Comparison of ENCODE assay signal across 14 cellular contexts in genomic region chr12:104181313-104181712, GRCh38. TPM values are rescaled to one million over a fixed set of nuclear protein-coding genes. Genes with fewer than 3 reads are reported as not detected.
A peak's percentile ranks its signal among the peaks of the same experiment; 100 is the strongest.
DNase-seq lines count a peak whose midpoint lies in the region; ATAC-seq and TF ChIP-seq lines count a peak whose summit lies in the region.
"Had no signal": no experiment of that assay in that cellular context is flagged by ENCODE, and none has a peak within 500 bp of the region (broad histone marks: within the 10 kb centered on the region; RNA-seq: fewer than 3 reads in every experiment).

No MANE protein-coding gene starts in this region.

- DNase-seq in astrocyte of the hippocampus (ENCODE audit: low read depth, low spot score) (peak; percentile 66), skeletal muscle cell (ENCODE audit: low read depth) (peak; percentile 64), DMS153 treated with DMSO at 0.1 percent for 48 hours (lab: John Stamatoyannopoulos, UW; ENCODE audit: unreplicated experiment) (no peak), NCI-H1694 (lab: John Stamatoyannopoulos, UW) (no peak), T-helper 9 cell (no peak), CD1c-positive myeloid dendritic cell (ENCODE audit: extremely low spot score) (no peak)
- DNase-seq: NCI-H1092 treated with DMSO at 0.1 percent for 48 hours; NCI-H69; SJCRH30; stimulated activated naive CD4-positive, alpha-beta T cell had no signal

- H3K27me3 ChIP-seq in gastroesophageal sphincter: no peaks in the 10 kb centered on the region
- H3K27me3 ChIP-seq: cardiac muscle cell, SJCRH30 had no signal

- H3K4me3 ChIP-seq in HEK293 (ENCODE audit: low read depth, low read length) (no peak overlapping the region), gastroesophageal sphincter (no peak overlapping the region), skeletal muscle cell (ENCODE audit: low read depth, low read length) (no peak overlapping the region)
- H3K4me3 ChIP-seq: cardiac muscle cell, SJCRH30 had no signal

- H3K36me3 ChIP-seq in HEK293 (ENCODE audit: control insufficient read depth in 2 of 2, insufficient read depth in 1 of 2, low read length in 2 of 2) (no peaks in the 10 kb centered on the region), gastroesophageal sphincter (no peaks in the 10 kb centered on the region)
- H3K36me3 ChIP-seq: cardiac muscle cell, SJCRH30 had no signal

- no peak for TF ChIP-seq POLR2A in gastroesophageal sphincter (IDR thresholded peaks at IDR 0.05)

- H3K9me3 ChIP-seq in HEK293 (ENCODE audit: control insufficient read depth, insufficient read depth, low read depth, low read length) (no peaks in the 10 kb centered on the region), gastroesophageal sphincter (peaks cover 0 to 13% (median 0%) of the 10 kb centered on the region in 3 donors)
- H3K9me3 ChIP-seq: SJCRH30 had no signal

- CTCF ChIA-PET in HEK293 (lab: Yijun Ruan, JAX): no interaction called here

- H3K27ac ChIP-seq in HEK293 (ENCODE audit: extremely low read depth, low read depth, low read length): no peak overlapping the region
- peak overlapping the region; percentile 62 to 86 (median 84) for H3K27ac ChIP-seq in gastroesophageal sphincter
- H3K27ac ChIP-seq: cardiac muscle cell, foreskin keratinocyte, SJCRH30 had no signal

- no peak for TF ChIP-seq EP300 in gastroesophageal sphincter (IDR thresholded peaks at IDR 0.05)

- TF ChIP-seq CTCF in HEK293 (tag by site-specific recombination; IDR thresholded peaks at IDR 0.05) (no peak), gastroesophageal sphincter (IDR thresholded peaks at IDR 0.05) (no peak)

- WGBS in gastroesophageal sphincter (ENCODE audit: low coverage in 1 of 2), 2 donors: 18 to 60% methylated on average over 1 to 4 of the region's 4 CpGs

- ATAC-seq in gastroesophageal sphincter: no peak
- ATAC-seq: foreskin keratinocyte had no signal

- POLR2A ChIA-PET in HEK293 (lab: Yijun Ruan, JAX): no interaction called here

- H3K4me1 ChIP-seq in HEK293 (ENCODE audit: control insufficient read depth, insufficient read depth, low read length): 0 out of 2 replicates have a peak, but pooled peaks cover 5% of the 10 kb centered on the region
- peaks cover 25 to 81% (median 42%) of the 10 kb centered on the region in 3 donors for H3K4me1 ChIP-seq in gastroesophageal sphincter
- H3K4me1 ChIP-seq: foreskin keratinocyte, SJCRH30 had no signal

TF ChIP-seq in HEK293, 187 proteins besides CTCF, POLR2A, EP300 and RAD21:
- TF ChIP-seq ZNF16 (tag by site-specific recombination; IDR thresholded peaks at IDR 0.05; ENCODE audit: low read depth): peak; percentile 53; the same call in 1 of the 2 replicates
- peak; percentile 58; the same call in 1 of the 2 replicates for TF ChIP-seq ZBTB17 (tag by site-specific recombination; IDR thresholded peaks at IDR 0.05)
- TF ChIP-seq ZNF398 (tag by site-specific recombination; IDR thresholded peaks at IDR 0.05): peak; percentile 60
- 0 out of 2 replicates have a peak, but pooled peaks have one; percentile 27 for TF ChIP-seq ZNF24 (tag by site-specific recombination; IDR thresholded peaks at IDR 0.05)
- TF ChIP-seq, protein P1, sequence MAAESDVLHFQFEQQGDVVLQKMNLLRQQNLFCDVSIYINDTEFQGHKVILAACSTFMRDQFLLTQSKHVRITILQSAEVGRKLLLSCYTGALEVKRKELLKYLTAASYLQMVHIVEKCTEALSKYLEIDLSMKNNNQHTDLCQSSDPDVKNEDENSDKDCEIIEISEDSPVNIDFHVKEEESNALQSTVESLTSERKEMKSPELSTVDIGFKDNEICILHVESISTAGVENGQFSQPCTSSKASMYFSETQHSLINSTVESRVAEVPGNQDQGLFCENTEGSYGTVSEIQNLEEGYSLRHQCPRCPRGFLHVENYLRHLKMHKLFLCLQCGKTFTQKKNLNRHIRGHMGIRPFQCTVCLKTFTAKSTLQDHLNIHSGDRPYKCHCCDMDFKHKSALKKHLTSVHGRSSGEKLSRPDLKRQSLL (tag by site-specific recombination; IDR thresholded peaks at IDR 0.05): peak; percentile 22; the same call in 1 of the 2 replicates
- TF ChIP-seq ZNF248 (tag by site-specific recombination; IDR thresholded peaks at IDR 0.05): no peak
- peak; percentile 89 for TF ChIP-seq ATF2 (tag by site-specific recombination; IDR thresholded peaks at IDR 0.05; ENCODE audit: low read depth)
- peak; percentile 70 for TF ChIP-seq ZNF629 (tag by site-specific recombination; IDR thresholded peaks at IDR 0.05)
- TF ChIP-seq WT1 (tag by site-specific recombination; IDR thresholded peaks at IDR 0.05): no peak
- TF ChIP-seq, protein P2, sequence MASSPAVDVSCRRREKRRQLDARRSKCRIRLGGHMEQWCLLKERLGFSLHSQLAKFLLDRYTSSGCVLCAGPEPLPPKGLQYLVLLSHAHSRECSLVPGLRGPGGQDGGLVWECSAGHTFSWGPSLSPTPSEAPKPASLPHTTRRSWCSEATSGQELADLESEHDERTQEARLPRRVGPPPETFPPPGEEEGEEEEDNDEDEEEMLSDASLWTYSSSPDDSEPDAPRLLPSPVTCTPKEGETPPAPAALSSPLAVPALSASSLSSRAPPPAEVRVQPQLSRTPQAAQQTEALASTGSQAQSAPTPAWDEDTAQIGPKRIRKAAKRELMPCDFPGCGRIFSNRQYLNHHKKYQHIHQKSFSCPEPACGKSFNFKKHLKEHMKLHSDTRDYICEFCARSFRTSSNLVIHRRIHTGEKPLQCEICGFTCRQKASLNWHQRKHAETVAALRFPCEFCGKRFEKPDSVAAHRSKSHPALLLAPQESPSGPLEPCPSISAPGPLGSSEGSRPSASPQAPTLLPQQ (tag by site-specific recombination; IDR thresholded peaks at IDR 0.05): 0 out of 2 replicates have a peak, but pooled peaks have one; percentile 21
- TF ChIP-seq ZNF366 (tag by site-specific recombination; conservative IDR thresholded peaks at IDR 0.05): 0 out of 2 replicates have a peak, but pooled peaks have one; percentile 36
- TF ChIP-seq, protein P3, sequence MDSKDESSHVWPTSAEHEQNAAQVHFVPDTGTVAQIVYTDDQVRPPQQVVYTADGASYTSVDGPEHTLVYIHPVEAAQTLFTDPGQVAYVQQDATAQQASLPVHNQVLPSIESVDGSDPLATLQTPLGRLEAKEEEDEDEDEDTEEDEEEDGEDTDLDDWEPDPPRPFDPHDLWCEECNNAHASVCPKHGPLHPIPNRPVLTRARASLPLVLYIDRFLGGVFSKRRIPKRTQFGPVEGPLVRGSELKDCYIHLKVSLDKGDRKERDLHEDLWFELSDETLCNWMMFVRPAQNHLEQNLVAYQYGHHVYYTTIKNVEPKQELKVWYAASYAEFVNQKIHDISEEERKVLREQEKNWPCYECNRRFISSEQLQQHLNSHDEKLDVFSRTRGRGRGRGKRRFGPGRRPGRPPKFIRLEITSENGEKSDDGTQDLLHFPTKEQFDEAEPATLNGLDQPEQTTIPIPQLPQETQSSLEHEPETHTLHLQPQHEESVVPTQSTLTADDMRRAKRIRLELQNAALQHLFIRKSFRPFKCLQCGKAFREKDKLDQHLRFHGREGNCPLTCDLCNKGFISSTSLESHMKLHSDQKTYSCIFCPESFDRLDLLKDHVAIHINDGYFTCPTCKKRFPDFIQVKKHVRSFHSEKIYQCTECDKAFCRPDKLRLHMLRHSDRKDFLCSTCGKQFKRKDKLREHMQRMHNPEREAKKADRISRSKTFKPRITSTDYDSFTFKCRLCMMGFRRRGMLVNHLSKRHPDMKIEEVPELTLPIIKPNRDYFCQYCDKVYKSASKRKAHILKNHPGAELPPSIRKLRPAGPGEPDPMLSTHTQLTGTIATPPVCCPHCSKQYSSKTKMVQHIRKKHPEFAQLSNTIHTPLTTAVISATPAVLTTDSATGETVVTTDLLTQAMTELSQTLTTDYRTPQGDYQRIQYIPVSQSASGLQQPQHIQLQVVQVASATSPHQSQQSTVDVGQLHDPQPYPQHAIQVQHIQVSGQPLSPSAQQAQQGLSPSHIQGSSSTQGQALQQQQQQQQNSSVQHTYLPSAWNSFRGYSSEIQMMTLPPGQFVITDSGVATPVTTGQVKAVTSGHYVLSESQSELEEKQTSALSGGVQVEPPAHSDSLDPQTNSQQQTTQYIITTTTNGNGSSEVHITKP (tag by site-specific recombination; IDR thresholded peaks at IDR 0.05): 0 out of 2 replicates have a peak, but pooled peaks have one; percentile 17
- TF ChIP-seq ZBTB20 (tag by site-specific recombination; IDR thresholded peaks at IDR 0.05): peak; percentile 64; the same call in 1 of the 2 replicates
- no peak for TF ChIP-seq ZNF843 (tag by site-specific recombination; IDR thresholded peaks at IDR 0.05)
- TF ChIP-seq ZBTB21 (tag by site-specific recombination; IDR thresholded peaks at IDR 0.05): peak; percentile 59; the same call in 1 of the 2 replicates

RNA-seq across cellular contexts. Expression of gene TXNRD1, which starts 34.3 kb away (rescaled TPM):
- 100 to 1,000 TPM; 230 to 458 (median 305) TPM for total RNA-seq in gastroesophageal sphincter

RNA-seq across cellular contexts. Expression of gene NFYB, which starts 43.3 kb away (rescaled TPM):
- 100 to 1,000 TPM in 1 of 4 donors, 10 to 100 TPM in 3; 63.7 to 112 (median 78.7) TPM for total RNA-seq in gastroesophageal sphincter

Comparison
In these comparisons a context has a peak if more than half of its experiments do, and no peak if none do; other contexts are left out.
1. DNase-seq: peak in astrocyte of the hippocampus (single experiment) and skeletal muscle cell (single experiment); none in DMS153 treated with DMSO at 0.1 percent for 48 hours (single experiment), NCI-H1694 (single experiment), T-helper 9 cell (single experiment) and CD1c-positive myeloid dendritic cell (single experiment).